In genomic region chr18:36130039-36130831, GRCh38 we compare ENCODE assay signal across 8 cellular contexts. TPM values are rescaled to one million over a fixed set of nuclear protein-coding genes. Genes with fewer than 3 reads are reported as not detected.
DNase-seq lines count a peak whose midpoint lies in the region; ATAC-seq, FAIRE-seq and TF ChIP-seq lines count a peak whose summit lies in the region.

No MANE protein-coding gene starts in this region.

- peak overlapping the region; percentile 95 for H3K27ac Mint-ChIP-seq in activated T-cell treated with anti-CD3 and anti-CD28 coated beads, Interleukin-2, amount 50 U/mL, for 72 hours

- peak overlapping the region; percentile 96 for H3K4me2 ChIP-seq in SU-DHL-6 (ENCODE audit: low read depth, low read length, poor library complexity, severe bottlenecking)

- peaks cover 7 to 17% of the 10 kb centered on the region in 2 donors for H3K36me3 Mint-ChIP-seq in activated T-cell treated with anti-CD3 and anti-CD28 coated beads, Interleukin-2, amount 50 U/mL, for 72 hours (ENCODE audit: insufficient read depth in 2 of 2)

- peaks cover 79% of the 10 kb centered on the region for H3K79me2 ChIP-seq in SU-DHL-6 (ENCODE audit: insufficient read depth, low read length)

- WGBS in pancreas, 2 donors: 1 to 2% methylated on average over 30 of the region's 30 CpGs

- peak overlapping the region; percentile 94 for H3K4me3 Mint-ChIP-seq in activated T-cell treated with anti-CD3 and anti-CD28 coated beads, Interleukin-2, amount 50 U/mL, for 72 hours

- no peaks in the 10 kb centered on the region for H3K27me3 Mint-ChIP-seq in activated T-cell treated with anti-CD3 and anti-CD28 coated beads, Interleukin-2, amount 50 U/mL, for 72 hours (ENCODE audit: low read depth)

- no peaks in the 10 kb centered on the region; the same call in 1 of the 2 replicates for H3F3A ChIP-seq in SU-DHL-6 (ENCODE audit: insufficient read depth)

- H3K4me3 ChIP-seq in SU-DHL-6 (ENCODE audit: insufficient read depth, low read length, poor library complexity, severe bottlenecking): peak overlapping the region; percentile 87
- peak overlapping the region; percentile 97 for H3K4me3 ChIP-seq in fibroblast of pulmonary artery (replicated peaks; ENCODE audit: low read depth, low read length)
- peak overlapping the region; percentile 84 to 95 (median 90) for H3K4me3 ChIP-seq in pancreas

- H3K4me1 ChIP-seq in pancreas: peaks cover 4 to 15% (median 6%) of the 10 kb centered on the region in 3 donors

- H3K4me1 Mint-ChIP-seq in activated T-cell treated with anti-CD3 and anti-CD28 coated beads, Interleukin-2, amount 50 U/mL, for 72 hours (ENCODE audit: low read depth): peaks cover 67% of the 10 kb centered on the region

- no peak for TF ChIP-seq CTCF in SU-DHL-6 (IDR thresholded peaks at IDR 0.05; ENCODE audit: insufficient read depth, low read length, poor library complexity, severe bottlenecking)
- TF ChIP-seq CTCF in fibroblast of pulmonary artery (IDR thresholded peaks at IDR 0.05; ENCODE audit: low read length, missing control alignments): no peak
- TF ChIP-seq CTCF in pancreas (IDR thresholded peaks at IDR 0.05): no peak

- H3K9ac ChIP-seq in SU-DHL-6 (ENCODE audit: low read length): peak overlapping the region; percentile 96

- FAIRE-seq in pancreas (lab: Jason Lieb, UNC): no peak

- H3K27ac ChIP-seq in SU-DHL-6 (ENCODE audit: low read depth, low read length) (peak overlapping the region; percentile 84), pancreas (peak overlapping the region; percentile 99 to 100 (median 100))

- peak; percentile 16 to 27 for ATAC-seq in activated T-cell treated with anti-CD3 and anti-CD28 coated beads, Interleukin-2, amount 50 U/mL, for 72 hours (replicated peaks in 1 of 2)
- ATAC-seq in HG02943 (IDR thresholded peaks at IDR 0.05; ENCODE audit: low read depth, unreplicated experiment) (peak; percentile 20), pancreas (peak; percentile 1 to 17 (median 12)), esophagus mucosa (no peak)

- H3K36me3 ChIP-seq in SU-DHL-6 (ENCODE audit: low read length): peaks cover 13% of the 10 kb centered on the region; the same call in 1 of the 2 replicates
- H3K36me3 ChIP-seq in pancreas: no peaks in the 10 kb centered on the region

- peaks cover 24% of the 10 kb centered on the region for H4K20me1 ChIP-seq in SU-DHL-6 (ENCODE audit: low read depth, low read length)

- H3K9me3 ChIP-seq in SU-DHL-6 (ENCODE audit: insufficient read depth, low read length): no peaks in the 10 kb centered on the region
- no peaks in the 10 kb centered on the region for H3K9me3 ChIP-seq in pancreas

- intact Hi-C loops in pancreas (cut with DNase I): no loop called here

- DNase-seq in activated T-cell treated with anti-CD3 and anti-CD28 coated beads, Interleukin-2, amount 50 U/mL, for 72 hours: no peak
- no peak for DNase-seq in activated T-cell treated with anti-CD3 and anti-CD28 coated beads, Interleukin-2, amount 50 U/mL, for 1 hour
- DNase-seq in fibroblast of pulmonary artery (ENCODE audit: low read depth) (no peak), pancreas (no peak)
- no peak for DNase-seq in activated CD8-positive, alpha-beta memory T cell treated with anti-CD3 and anti-CD28 coated beads for 24 hours

- H3K9me3 Mint-ChIP-seq in activated T-cell treated with anti-CD3 and anti-CD28 coated beads, Interleukin-2, amount 50 U/mL, for 72 hours: no peaks in the 10 kb centered on the region

- H3K27me3 ChIP-seq in SU-DHL-6 (ENCODE audit: low read length) (no peaks in the 10 kb centered on the region), pancreas (no peaks in the 10 kb centered on the region)

- peak overlapping the region; percentile 92 for H2AFZ ChIP-seq in SU-DHL-6 (ENCODE audit: low read depth, low read length, severe bottlenecking)

- H3K9me2 ChIP-seq in SU-DHL-6 (replicated peaks; ENCODE audit: insufficient read depth, low read length): no peaks in the 10 kb centered on the region

RNA-seq across cellular contexts. Expression of gene ELP2, which starts 0.5 kb away (rescaled TPM):
- total RNA-seq in activated T-cell treated with anti-CD3 and anti-CD28 coated beads, Interleukin-2, amount 50 U/mL, for 72 hours: 100 to 1,000 TPM; 107 TPM
- total RNA-seq in pancreas (10 to 100 TPM; 35.1 to 56.3 (median 46.0) TPM), esophagus mucosa (45.6 TPM)
- polyA plus RNA-seq in pancreas: 10 to 100 TPM; 53.8 to 73.3 TPM

RNA-seq across cellular contexts. Expression of gene SLC39A6, which starts 1.1 kb away (rescaled TPM):
- 10 to 100 TPM; 25.4 to 27.5 TPM for total RNA-seq in activated T-cell treated with anti-CD3 and anti-CD28 coated beads, Interleukin-2, amount 50 U/mL, for 72 hours
- total RNA-seq in pancreas (10 to 100 TPM; 12.1 to 24.5 (median 17.2) TPM), esophagus mucosa (24.0 TPM)
- 10 to 100 TPM in 1 of 2 donors, 1 to 10 TPM in 1; 2.9 to 18.2 TPM for polyA plus RNA-seq in pancreas

RNA-seq across cellular contexts. Expression of gene MOCOS, which starts 57.1 kb away (rescaled TPM):
- total RNA-seq in activated T-cell treated with anti-CD3 and anti-CD28 coated beads, Interleukin-2, amount 50 U/mL, for 72 hours: 1 to 10 TPM in 1 of 2 donors, under 1 TPM in 1; 0.22 to 1.2 TPM
- 1 to 10 TPM in 3 of 6 donors, under 1 TPM in 3; 0.75 to 1.6 (median 1.1) TPM for total RNA-seq in pancreas
- under 1 TPM; 0.49 to 0.87 TPM for polyA plus RNA-seq in pancreas
- total RNA-seq in esophagus mucosa: 16.0 TPM
